15 cellular contexts compared by ENCODE assay signal in genomic region chr2:212528106-212528856, GRCh38. TPM values are rescaled to one million over a fixed set of nuclear protein-coding genes. Genes with fewer than 3 reads are reported as not detected.
A peak's percentile ranks its signal among the peaks of the same experiment; 100 is the strongest.
DNase-seq lines count a peak whose midpoint lies in the region; ATAC-seq, FAIRE-seq and TF ChIP-seq lines count a peak whose summit lies in the region.
"Had no signal": no experiment of that assay in that cellular context is flagged by ENCODE, and none has a peak within 500 bp of the region (broad histone marks: within the 10 kb centered on the region; RNA-seq: fewer than 3 reads in every experiment).

No MANE protein-coding gene starts in this region.

- H3K36me3 ChIP-seq in HEK293 (ENCODE audit: control insufficient read depth in 2 of 2, insufficient read depth in 1 of 2, low read length in 2 of 2) (no peaks in the 10 kb centered on the region), keratinocyte (ENCODE audit: control insufficient read depth in 2 of 2, extremely low read depth in 1 of 2, insufficient read depth in 2 of 2, low read length in 2 of 2) (no peaks in the 10 kb centered on the region), lower lobe of right lung (no peaks in the 10 kb centered on the region)

- in situ Hi-C loops in ACHN (cut with HindIII; ENCODE audit: low pct_ligation_motif_present, low pct_unique_long_range_greater_than_20kb, low sequenced_read_pairs) = no loop called here

- H3K4me3 Mint-ChIP-seq in progenitor cell of endocrine pancreas (ENCODE audit: low read depth) = no peak overlapping the region
- H3K4me3 Mint-ChIP-seq: nephron had no signal

- H3K9ac ChIP-seq in keratinocyte (ENCODE audit: control insufficient read depth, extremely low read depth, insufficient read depth, low read length) = no peak overlapping the region

- H3K4me1 ChIP-seq in HEK293 (ENCODE audit: control insufficient read depth, insufficient read depth, low read length) (peaks cover 41% of the 10 kb centered on the region), keratinocyte (ENCODE audit: control insufficient read depth, extremely low read depth, insufficient read depth, low read length) (no peaks in the 10 kb centered on the region), lower lobe of right lung (no peaks in the 10 kb centered on the region)

- H3K36me3 Mint-ChIP-seq in progenitor cell of endocrine pancreas (ENCODE audit: insufficient read depth) = no peaks in the 10 kb centered on the region

- H4K20me1 ChIP-seq in keratinocyte (ENCODE audit: control insufficient read depth, extremely low read depth, insufficient read depth, low read length) = no peaks in the 10 kb centered on the region

- no peak for FAIRE-seq in keratinocyte (lab: Jason Lieb, UNC)
- FAIRE-seq: urothelium cell line had no signal

- intact Hi-C loops in lower lobe of right lung (cut with DNase I) = no loop called here

- peaks cover 10% of the 10 kb centered on the region for H3K4me1 Mint-ChIP-seq in progenitor cell of endocrine pancreas (ENCODE audit: low read depth)

- no peak overlapping the region for H3K4me2 ChIP-seq in keratinocyte (ENCODE audit: control insufficient read depth, extremely low read depth, insufficient read depth, low read depth, low read length)

- H3K4me3 ChIP-seq in HEK293 (ENCODE audit: low read depth, low read length) (no peak overlapping the region), keratinocyte (ENCODE audit: control insufficient read depth in 2 of 3, extremely low read depth in 1 of 3, insufficient read depth in 2 of 3, low read depth in 1 of 3, low read length in 3 of 3) (no peak overlapping the region), lower lobe of right lung (no peak overlapping the region)

- POLR2A ChIA-PET in HEK293 (lab: Yijun Ruan, JAX) = no interaction called here

- H3K27me3 Mint-ChIP-seq in progenitor cell of endocrine pancreas = no peaks in the 10 kb centered on the region

- H3K9me3 Mint-ChIP-seq in progenitor cell of endocrine pancreas (ENCODE audit: low read depth) = no peaks in the 10 kb centered on the region
- H3K9me3 Mint-ChIP-seq: nephron had no signal

- dilution Hi-C loops in keratinocyte (cut with MboI; ENCODE audit: extremely low pct_ligation_motif_present, low sequenced_read_pairs) = no loop called here

- ATAC-seq in SK-N-SH treated with all-trans-retinoic acid at 6 μM for 48 hours (peak; percentile 45; the same call in 1 of the 3 replicates), lower lobe of right lung (no peak), GM19397 (IDR thresholded peaks at IDR 0.05; ENCODE audit: unreplicated experiment) (no peak), HG03354 (IDR thresholded peaks at IDR 0.05; ENCODE audit: poor library complexity, severe bottlenecking, unreplicated experiment) (no peak)

- no peaks in the 10 kb centered on the region for H3K79me2 ChIP-seq in keratinocyte (ENCODE audit: control insufficient read depth, insufficient read depth, low read length)

- H3K9me1 ChIP-seq in keratinocyte (ENCODE audit: control insufficient read depth, extremely low read depth, insufficient read depth, low read length) = no peaks in the 10 kb centered on the region

- DNase-seq in ACHN (peak; percentile 16), keratinocyte (ENCODE audit: low read depth, low spot score) (no peak), progenitor cell of endocrine pancreas (ENCODE audit: low spot score, unreplicated experiment) (no peak), lower lobe of right lung (no peak)
- DNase-seq: activated naive CD4-positive, alpha-beta T cell; DMS53; NCI-H2081 treated with DMSO at 0.1 percent for 48 hours; stimulated activated naive CD4-positive, alpha-beta T cell treated with Interleukin-2 at 50 U/mL for 16 hours had no signal

- H3K27ac ChIP-seq in HEK293 (ENCODE audit: extremely low read depth, low read depth, low read length) = no peak overlapping the region; the same call in 1 of the 2 replicates
- no peak overlapping the region for H3K27ac ChIP-seq in keratinocyte (ENCODE audit: control insufficient read depth, insufficient read depth, low read length)
- no peak overlapping the region for H3K27ac ChIP-seq in lower lobe of right lung

- CTCF ChIA-PET in HEK293 (lab: Yijun Ruan, JAX) = interaction anchor here (0.5 to 0.7 kb wide), 2 partner anchors 762 to 1493 kb away, joined by 3 read pairs; no protein-coding TSS in a partner anchor

- H3K27me3 ChIP-seq in keratinocyte (ENCODE audit: control insufficient read depth, extremely low read depth, insufficient read depth, low read length) = no peaks in the 10 kb centered on the region
- no peaks in the 10 kb centered on the region for H3K27me3 ChIP-seq in lower lobe of right lung (ENCODE audit: low read depth)

- H3K27ac Mint-ChIP-seq in progenitor cell of endocrine pancreas = no peak overlapping the region
- H3K27ac Mint-ChIP-seq: nephron had no signal

- H2AFZ ChIP-seq in keratinocyte (ENCODE audit: control insufficient read depth, low read length) = peak overlapping the region; percentile 11

- TF ChIP-seq CTCF in HEK293 (tag by site-specific recombination; IDR thresholded peaks at IDR 0.05) (peak; percentile 10; the same call in 1 of the 2 replicates), keratinocyte (optimal IDR thresholded peaks at IDR 0.05 in 1 of 3, IDR thresholded peaks at IDR 0.05 in 1 of 3, conservative IDR thresholded peaks at IDR 0.05 in 1 of 3; ENCODE audit: extremely low read depth in 1 of 3, insufficient read depth in 2 of 3, low read length in 3 of 3) (no peak), progenitor cell of endocrine pancreas (IDR thresholded peaks at IDR 0.05; ENCODE audit: unreplicated experiment) (no peak), lower lobe of right lung (IDR thresholded peaks at IDR 0.05) (no peak)

- no peaks in the 10 kb centered on the region for H3K9me3 ChIP-seq in HEK293 (ENCODE audit: control insufficient read depth, insufficient read depth, low read depth, low read length)
- no peaks in the 10 kb centered on the region for H3K9me3 ChIP-seq in keratinocyte (ENCODE audit: control insufficient read depth, low read depth, low read length)
- H3K9me3 ChIP-seq in lower lobe of right lung = no peaks in the 10 kb centered on the region

TF ChIP-seq in HEK293, 187 proteins besides CTCF, POLR2A, EP300 and RAD21:
- TF ChIP-seq KLF9 (tag by site-specific recombination; IDR thresholded peaks at IDR 0.05; ENCODE audit: low read depth) (no peak), ZNF302 (tag by site-specific recombination; IDR thresholded peaks at IDR 0.05; ENCODE audit: low read depth) (no peak), ZIC2 (tag by site-specific recombination; IDR thresholded peaks at IDR 0.05) (no peak)

TF ChIP-seq in SK-N-SH treated with all-trans-retinoic acid at 6 μM for 48 hours, 23 proteins besides CTCF, POLR2A, EP300 and RAD21 (continues in another document):
- TF ChIP-seq TSHZ2 (CRISPR knock-in tag; IDR thresholded peaks at IDR 0.05) (no peak), CSRNP3 (CRISPR knock-in tag; IDR thresholded peaks at IDR 0.05) (no peak), ISL1 (CRISPR knock-in tag; IDR thresholded peaks at IDR 0.05) (no peak), TOX (CRISPR knock-in tag; IDR thresholded peaks at IDR 0.05; ENCODE audit: borderline replicate concordance) (no peak), ZFP3 (CRISPR knock-in tag; IDR thresholded peaks at IDR 0.05) (no peak), ZNF8 (CRISPR knock-in tag; IDR thresholded peaks at IDR 0.05) (no peak), SNAI2 (CRISPR knock-in tag; IDR thresholded peaks at IDR 0.05) (no peak), PPARA (CRISPR knock-in tag; IDR thresholded peaks at IDR 0.05; ENCODE audit: borderline replicate concordance) (no peak), OSR1 (CRISPR knock-in tag; IDR thresholded peaks at IDR 0.05) (no peak)

RNA-seq across cellular contexts. Expression of gene ERBB4, which starts 10.3 kb away (rescaled TPM):
- 0.01 TPM in 3 replicates for polyA plus RNA-seq in keratinocyte
- not detected for polyA plus RNA-seq in keratinocyte (2011; ENCODE audit: low read depth)
- 0.01 TPM in 1 of 2 replicates, not detected in the other for polyA plus RNA-seq in keratinocyte (2011; cell fraction: cytosol; rRNA removed)
- 0.01 TPM in 1 of 2 replicates, not detected in the other for polyA plus RNA-seq in keratinocyte (2011; cell fraction: nucleus; rRNA removed)
- polyA plus RNA-seq in keratinocyte (2012; ENCODE audit: low replicate concordance) = not detected in 2 replicates
- not detected in 3 replicates for polyA minus RNA-seq in keratinocyte
- not detected for polyA minus RNA-seq in keratinocyte (2011; cell fraction: cytosol; rRNA and poly(A)+ RNA removed)
- not detected in 2 replicates for polyA minus RNA-seq in keratinocyte (2011; cell fraction: nucleus; rRNA and poly(A)+ RNA removed)
- total RNA-seq in progenitor cell of endocrine pancreas (43.8 and 51.7 TPM in 2 replicates), lower lobe of right lung (25.3 TPM)
- total RNA-seq: M059J had no signal
